Comparison of ENCODE assay signal across 15 cellular contexts in genomic region chr12:31662176-31662849, GRCh38.
"Had no signal": no experiment of that assay in that cellular context is flagged by ENCODE, and none has a peak within 500 bp of the region (broad histone marks: within the 10 kb centered on the region; RNA-seq: fewer than 3 reads in every experiment).

No MANE protein-coding gene starts in this region.

- H3K27me3 Mint-ChIP-seq: activated CD8-positive, alpha-beta memory T cell treated with anti-CD3 and anti-CD28 coated beads, Interleukin-2, amount 10 ng/mL, durations not matched to agents 7 days and 5 days; activated naive CD8-positive, alpha-beta T cell treated with anti-CD3 and anti-CD28 coated beads for 36 hours; activated T-cell treated with anti-CD3 and anti-CD28 coated beads, Interleukin-2, amount 50 U/mL, for 24 hours; naive thymus-derived CD4-positive, alpha-beta T cell had no signal

- H3K9me3 Mint-ChIP-seq: activated naive CD8-positive, alpha-beta T cell treated with anti-CD3 and anti-CD28 coated beads for 36 hours; immature natural killer cell had no signal

- H3K4me3 Mint-ChIP-seq: activated CD8-positive, alpha-beta memory T cell treated with anti-CD3 and anti-CD28 coated beads, Interleukin-2, amount 10 ng/mL, durations not matched to agents 7 days and 5 days; activated naive CD8-positive, alpha-beta T cell treated with anti-CD3 and anti-CD28 coated beads for 36 hours; activated T-cell treated with anti-CD3 and anti-CD28 coated beads, Interleukin-2, amount 50 U/mL, for 24 hours had no signal

- H3K9me3 ChIP-seq: stomach, thoracic aorta, vagina had no signal

- H3K27me3 ChIP-seq: esophagus squamous epithelium, stomach, vagina had no signal

- H3K36me3 ChIP-seq: thoracic aorta, vagina had no signal

- H3K27ac ChIP-seq: esophagus squamous epithelium, stomach, thoracic aorta, vagina had no signal

- H3K27ac Mint-ChIP-seq: activated CD8-positive, alpha-beta memory T cell treated with anti-CD3 and anti-CD28 coated beads, Interleukin-2, amount 10 ng/mL, durations not matched to agents 7 days and 5 days; activated naive CD8-positive, alpha-beta T cell treated with anti-CD3 and anti-CD28 coated beads for 36 hours; activated T-cell treated with anti-CD3 and anti-CD28 coated beads, Interleukin-2, amount 50 U/mL, for 24 hours had no signal

- ATAC-seq: activated CD8-positive, alpha-beta memory T cell treated with anti-CD3 and anti-CD28 coated beads, Interleukin-2, amount 10 ng/mL, durations not matched to agents 7 days and 5 days; left colon; naive thymus-derived CD4-positive, alpha-beta T cell had no signal

- DNase-seq: activated CD8-positive, alpha-beta memory T cell treated with anti-CD3 and anti-CD28 coated beads, Interleukin-2, amount 10 ng/mL, durations not matched to agents 7 days and 5 days; activated effector memory CD4-positive, alpha-beta T cell treated with Interleukin-2 at 50 U/mL for 16 hours; activated naive CD8-positive, alpha-beta T cell treated with anti-CD3 and anti-CD28 coated beads for 36 hours; activated T-cell treated with anti-CD3 and anti-CD28 coated beads, Interleukin-2, amount 50 U/mL, for 24 hours; anterior cingulate cortex; esophagus squamous epithelium; foreskin fibroblast; immature natural killer cell; left colon; naive thymus-derived CD4-positive, alpha-beta T cell; stimulated activated CD4-positive, alpha-beta T cell treated with anti-CD3 and anti-CD28 coated beads, Interleukin-12 subunit alpha, Interleukin-12 subunit beta, amount 100 ng/mL, for 4 hours; stomach had no signal

- H3K4me3 ChIP-seq: esophagus squamous epithelium, lung, stomach, thoracic aorta, vagina had no signal
